In the genomic region with DNA sequence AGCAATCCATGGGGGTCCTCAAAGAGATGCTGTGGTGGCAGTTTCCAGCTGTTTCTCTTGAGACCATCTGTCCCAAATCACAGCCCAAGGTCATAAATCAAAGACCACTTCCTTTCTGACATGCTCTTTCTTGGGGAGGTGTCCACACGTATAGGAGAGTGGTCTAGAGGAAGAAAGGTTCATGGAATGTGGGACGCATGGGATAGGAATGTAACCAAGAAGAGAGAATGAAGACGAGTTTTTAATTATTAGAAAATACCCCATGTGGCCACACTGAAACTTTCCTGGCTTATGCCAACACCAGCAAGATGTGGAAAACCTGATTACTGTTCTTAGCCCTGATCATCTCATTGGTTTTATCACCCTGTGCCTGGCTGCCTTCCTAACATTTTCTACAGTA, we compare ENCODE assay signal across 15 cellular contexts.
DNase-seq lines count a peak whose midpoint lies in the region; ATAC-seq, FAIRE-seq and TF ChIP-seq lines count a peak whose summit lies in the region.
"Had no signal": no experiment of that assay in that cellular context is flagged by ENCODE, and none has a peak within 500 bp of the region (broad histone marks: within the 10 kb centered on the region; RNA-seq: fewer than 3 reads in every experiment).

No MANE protein-coding gene starts in this region.

- H3K27ac ChIP-seq in heart left ventricle (peak overlapping the region in 10 of 12 donors; percentile 6 to 86 (median 65)), breast epithelium (peak overlapping the region; percentile 48 to 72), urinary bladder (ENCODE audit: low read depth) (peak overlapping the region; percentile 65)
- H3K27ac ChIP-seq: parathyroid adenoma had no signal

- H3K27me3 ChIP-seq in heart left ventricle = no peaks in the 10 kb centered on the region
- H3K27me3 ChIP-seq in breast epithelium = no peaks in the 10 kb centered on the region

- H3K36me3 ChIP-seq in heart left ventricle (peaks cover 4 to 100% (median 99%) of the 10 kb centered on the region in 9 donors), breast epithelium (no peaks in the 10 kb centered on the region), urinary bladder (ENCODE audit: insufficient read depth) (peaks cover 2% of the 10 kb centered on the region)

- TF ChIP-seq POLR2A in heart left ventricle (IDR thresholded peaks at IDR 0.05) (no peak), breast epithelium (IDR thresholded peaks at IDR 0.05) (no peak), lower leg skin (IDR thresholded peaks at IDR 0.05) (no peak)

- TF ChIP-seq CTCF in heart left ventricle (IDR thresholded peaks at IDR 0.05) (no peak), breast epithelium (IDR thresholded peaks at IDR 0.05) (no peak), lower leg skin (IDR thresholded peaks at IDR 0.05) (no peak), D721Med (IDR thresholded peaks at IDR 0.05; ENCODE audit: insufficient read depth, missing control alignments) (no peak)

- intact Hi-C loops in heart left ventricle (cut with DNase I) = loop anchor here in 2 of 10 donors (5.0 to 10.0 kb wide), 2 partner anchors 173 to 176 kb away; partner anchors contain the start of gene ALDH4A1 (in 1 of the 2)
- intact Hi-C loops in cardiac septum (cut with DNase I) = loop anchor here (5.0 kb wide), 2 partner anchors 128 to 173 kb away; no protein-coding TSS in a partner anchor
- intact Hi-C loops in breast epithelium (cut with DNase I; ENCODE audit: low total_unique reads) = no loop called here
- intact Hi-C loops in lower leg skin (cut with DNase I; ENCODE audit: low total_unique reads) = loop anchor here (5.0 kb wide), 1 partner anchor 133 kb away; no protein-coding TSS in a partner anchor

- peak overlapping the region in 7 of 12 donors; percentile 11 to 46 (median 34) for H3K4me3 ChIP-seq in heart left ventricle
- H3K4me3 ChIP-seq in breast epithelium = peak overlapping the region in 1 of 3 donors; percentile 42
- peak overlapping the region; percentile 7 for H3K4me3 ChIP-seq in lower leg skin (ENCODE audit: low read depth, poor library complexity, severe bottlenecking)
- H3K4me3 ChIP-seq in urinary bladder (ENCODE audit: low read depth, low read length) = no peak overlapping the region
- H3K4me3 ChIP-seq: lung had no signal

- no peak for FAIRE-seq in D721Med (lab: Jason Lieb, UNC)
- FAIRE-seq: colon had no signal

- H3K4me1 ChIP-seq in heart left ventricle (peaks cover 0 to 26% (median 11%) of the 10 kb centered on the region in 12 donors), breast epithelium (no peaks in the 10 kb centered on the region), urinary bladder (ENCODE audit: insufficient read depth) (no peaks in the 10 kb centered on the region)
- H3K4me1 ChIP-seq: parathyroid adenoma had no signal

- H3K9me3 ChIP-seq in heart left ventricle (no peaks in the 10 kb centered on the region), breast epithelium (no peaks in the 10 kb centered on the region)

- 70 to 88% (median 83%) methylated on average over 3 of the region's 3 CpGs for WGBS in heart left ventricle, 4 donors
- WGBS in lower leg skin, 2 donors = 44 to 49% methylated on average over 3 of the region's 3 CpGs
- 62% methylated on average over 3 of the region's 3 CpGs for WGBS in urinary bladder

- ATAC-seq in heart left ventricle = no peak
- ATAC-seq in GM18520 (IDR thresholded peaks at IDR 0.05; ENCODE audit: unreplicated experiment) = no peak

- DNase-seq in heart left ventricle (no peak), cardiac septum (ENCODE audit: low spot score) (no peak), breast epithelium (ENCODE audit: low spot score in 2 of 2) (no peak), lower leg skin (ENCODE audit: low spot score in 2 of 2) (no peak), globus pallidus (ENCODE audit: low spot score) (no peak), D721Med (ENCODE audit: insufficient read length, low spot score) (no peak)
- DNase-seq: activated CD4-positive, alpha-beta T cell treated with anti-CD3 and anti-CD28 coated beads, Interleukin-2, amount 50 U/mL, for 4 hours; foreskin fibroblast; NCI-H2107; substantia nigra had no signal
